ENCODE assay signal across 1 cellular context in the genomic region with DNA sequence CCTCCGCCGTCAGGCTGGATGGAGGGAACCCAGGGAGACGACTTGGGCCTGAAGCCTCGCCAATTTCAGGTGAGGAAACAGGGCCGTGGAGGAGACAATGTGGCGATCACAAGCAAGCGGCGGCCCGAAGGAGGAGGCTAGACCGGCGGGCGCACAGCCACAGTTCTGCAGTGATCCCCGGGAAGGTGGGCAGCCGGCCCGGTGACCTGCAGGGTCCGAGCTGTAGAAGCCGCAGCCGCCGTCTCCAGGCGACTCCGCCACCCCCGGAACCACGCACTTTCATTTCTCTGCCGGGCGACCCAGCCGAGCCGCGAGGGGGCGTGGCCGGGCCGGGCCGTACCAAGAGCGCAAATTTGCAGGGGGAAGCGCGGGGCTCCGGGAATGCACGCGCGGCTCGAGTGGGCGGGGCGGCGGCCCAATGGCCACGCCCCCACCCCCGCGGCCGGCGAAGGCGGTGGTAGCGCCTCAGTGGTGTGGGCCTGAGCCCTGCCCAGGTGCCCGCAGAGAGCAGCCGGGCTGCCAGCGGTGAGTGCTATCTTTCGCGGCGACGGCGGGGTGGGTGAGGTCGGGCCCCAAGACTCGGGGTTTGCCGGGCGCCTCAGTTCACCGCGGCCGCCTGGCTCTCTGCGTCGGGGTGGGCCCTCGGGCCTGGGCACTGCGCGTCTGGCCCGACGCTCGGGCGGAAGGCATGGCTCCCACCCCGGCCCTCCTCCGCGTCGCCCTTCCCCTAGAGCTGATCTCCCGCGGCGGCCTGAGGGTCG.
TF ChIP-seq lines count a peak whose summit lies in the region.

A gene (plus strand): TSS at position 501 of the 761 bp plus-strand sequence. CDS start 38,847 bp downstream, outside the sequence.

TF ChIP-seq in SK-N-SH, 30 proteins besides CTCF, POLR2A, EP300 and RAD21 (continued from another document):
- TF ChIP-seq, protein P1, sequence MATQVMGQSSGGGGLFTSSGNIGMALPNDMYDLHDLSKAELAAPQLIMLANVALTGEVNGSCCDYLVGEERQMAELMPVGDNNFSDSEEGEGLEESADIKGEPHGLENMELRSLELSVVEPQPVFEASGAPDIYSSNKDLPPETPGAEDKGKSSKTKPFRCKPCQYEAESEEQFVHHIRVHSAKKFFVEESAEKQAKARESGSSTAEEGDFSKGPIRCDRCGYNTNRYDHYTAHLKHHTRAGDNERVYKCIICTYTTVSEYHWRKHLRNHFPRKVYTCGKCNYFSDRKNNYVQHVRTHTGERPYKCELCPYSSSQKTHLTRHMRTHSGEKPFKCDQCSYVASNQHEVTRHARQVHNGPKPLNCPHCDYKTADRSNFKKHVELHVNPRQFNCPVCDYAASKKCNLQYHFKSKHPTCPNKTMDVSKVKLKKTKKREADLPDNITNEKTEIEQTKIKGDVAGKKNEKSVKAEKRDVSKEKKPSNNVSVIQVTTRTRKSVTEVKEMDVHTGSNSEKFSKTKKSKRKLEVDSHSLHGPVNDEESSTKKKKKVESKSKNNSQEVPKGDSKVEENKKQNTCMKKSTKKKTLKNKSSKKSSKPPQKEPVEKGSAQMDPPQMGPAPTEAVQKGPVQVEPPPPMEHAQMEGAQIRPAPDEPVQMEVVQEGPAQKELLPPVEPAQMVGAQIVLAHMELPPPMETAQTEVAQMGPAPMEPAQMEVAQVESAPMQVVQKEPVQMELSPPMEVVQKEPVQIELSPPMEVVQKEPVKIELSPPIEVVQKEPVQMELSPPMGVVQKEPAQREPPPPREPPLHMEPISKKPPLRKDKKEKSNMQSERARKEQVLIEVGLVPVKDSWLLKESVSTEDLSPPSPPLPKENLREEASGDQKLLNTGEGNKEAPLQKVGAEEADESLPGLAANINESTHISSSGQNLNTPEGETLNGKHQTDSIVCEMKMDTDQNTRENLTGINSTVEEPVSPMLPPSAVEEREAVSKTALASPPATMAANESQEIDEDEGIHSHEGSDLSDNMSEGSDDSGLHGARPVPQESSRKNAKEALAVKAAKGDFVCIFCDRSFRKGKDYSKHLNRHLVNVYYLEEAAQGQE (IDR thresholded peaks at IDR 0.05; ENCODE audit: low read depth, low read length) = no peak
- TF ChIP-seq JUND (IDR thresholded peaks at IDR 0.05) (peak; percentile 62; the same call in 1 of the 2 replicates), FOXM1 (IDR thresholded peaks at IDR 0.05; ENCODE audit: low read depth) (peak; percentile 22; the same call in 1 of the 2 replicates), FOSL2 (IDR thresholded peaks at IDR 0.05; ENCODE audit: borderline replicate concordance, low read depth) (peak; percentile 2; the same call in 1 of the 2 replicates), NFIC (IDR thresholded peaks at IDR 0.05; ENCODE audit: borderline replicate concordance) (peak; percentile 50), ELF1 (IDR thresholded peaks at IDR 0.05) (peak; percentile 47), RCOR1 (IDR thresholded peaks at IDR 0.05; ENCODE audit: low read length) (no peak), RXRA (IDR thresholded peaks at IDR 0.05; ENCODE audit: borderline replicate concordance, low read depth) (no peak; the same call in 1 of the 2 replicates), FOXJ3 (CRISPR knock-in tag; IDR thresholded peaks at IDR 0.05) (no peak), CHD2 (IDR thresholded peaks at IDR 0.05; ENCODE audit: low read length, partially characterized antibody) (no peak), GATA2 (CRISPR knock-in tag; IDR thresholded peaks at IDR 0.05) (no peak)
- TF ChIP-seq, protein P2, sequence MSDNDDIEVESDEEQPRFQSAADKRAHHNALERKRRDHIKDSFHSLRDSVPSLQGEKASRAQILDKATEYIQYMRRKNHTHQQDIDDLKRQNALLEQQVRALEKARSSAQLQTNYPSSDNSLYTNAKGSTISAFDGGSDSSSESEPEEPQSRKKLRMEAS (IDR thresholded peaks at IDR 0.05; ENCODE audit: low read depth) = peak; percentile 67
- TF ChIP-seq, protein P3, sequence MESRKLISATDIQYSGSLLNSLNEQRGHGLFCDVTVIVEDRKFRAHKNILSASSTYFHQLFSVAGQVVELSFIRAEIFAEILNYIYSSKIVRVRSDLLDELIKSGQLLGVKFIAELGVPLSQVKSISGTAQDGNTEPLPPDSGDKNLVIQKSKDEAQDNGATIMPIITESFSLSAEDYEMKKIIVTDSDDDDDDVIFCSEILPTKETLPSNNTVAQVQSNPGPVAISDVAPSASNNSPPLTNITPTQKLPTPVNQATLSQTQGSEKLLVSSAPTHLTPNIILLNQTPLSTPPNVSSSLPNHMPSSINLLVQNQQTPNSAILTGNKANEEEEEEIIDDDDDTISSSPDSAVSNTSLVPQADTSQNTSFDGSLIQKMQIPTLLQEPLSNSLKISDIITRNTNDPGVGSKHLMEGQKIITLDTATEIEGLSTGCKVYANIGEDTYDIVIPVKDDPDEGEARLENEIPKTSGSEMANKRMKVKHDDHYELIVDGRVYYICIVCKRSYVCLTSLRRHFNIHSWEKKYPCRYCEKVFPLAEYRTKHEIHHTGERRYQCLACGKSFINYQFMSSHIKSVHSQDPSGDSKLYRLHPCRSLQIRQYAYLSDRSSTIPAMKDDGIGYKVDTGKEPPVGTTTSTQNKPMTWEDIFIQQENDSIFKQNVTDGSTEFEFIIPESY (IDR thresholded peaks at IDR 0.05; ENCODE audit: borderline replicate concordance, low read depth) = no peak
- TF ChIP-seq, protein P4, sequence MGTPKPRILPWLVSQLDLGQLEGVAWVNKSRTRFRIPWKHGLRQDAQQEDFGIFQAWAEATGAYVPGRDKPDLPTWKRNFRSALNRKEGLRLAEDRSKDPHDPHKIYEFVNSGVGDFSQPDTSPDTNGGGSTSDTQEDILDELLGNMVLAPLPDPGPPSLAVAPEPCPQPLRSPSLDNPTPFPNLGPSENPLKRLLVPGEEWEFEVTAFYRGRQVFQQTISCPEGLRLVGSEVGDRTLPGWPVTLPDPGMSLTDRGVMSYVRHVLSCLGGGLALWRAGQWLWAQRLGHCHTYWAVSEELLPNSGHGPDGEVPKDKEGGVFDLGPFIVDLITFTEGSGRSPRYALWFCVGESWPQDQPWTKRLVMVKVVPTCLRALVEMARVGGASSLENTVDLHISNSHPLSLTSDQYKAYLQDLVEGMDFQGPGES (IDR thresholded peaks at IDR 0.05; ENCODE audit: low read depth, low read length) = no peak
